Comparison of ENCODE assay signal across 8 cellular contexts in genomic region chr10:93465806-93466675, GRCh38. TPM values are rescaled to one million over a fixed set of nuclear protein-coding genes. Genes with fewer than 3 reads are reported as not detected.
A peak's percentile ranks its signal among the peaks of the same experiment; 100 is the strongest.
DNase-seq lines count a peak whose midpoint lies in the region; ATAC-seq and TF ChIP-seq lines count a peak whose summit lies in the region.

No MANE protein-coding gene starts in this region.

- DNase-seq in A172 (ENCODE audit: low spot score) (peak; percentile 99), adrenal gland (peak; percentile 84 to 95 (median 94)), right atrium auricular region (ENCODE audit: low spot score) (peak; percentile 90), smooth muscle cell of the brain vasculature (ENCODE audit: low read depth, low spot score) (peak; percentile 78)

- TF ChIP-seq CTCF in adrenal gland (IDR thresholded peaks at IDR 0.05) (no peak), right atrium auricular region (IDR thresholded peaks at IDR 0.05) (no peak)

- no peaks in the 10 kb centered on the region for H3K9me3 ChIP-seq in HUES64 (ENCODE audit: insufficient read depth, low read depth, low read length)
- no peaks in the 10 kb centered on the region for H3K9me3 ChIP-seq in adrenal gland (replicated peaks in 1 of 3)
- H3K9me3 ChIP-seq in right atrium auricular region = no peaks in the 10 kb centered on the region

- peak in 1 of 2 donors; percentile 78 for TF ChIP-seq POLR2A in adrenal gland (IDR thresholded peaks at IDR 0.05)

- ATAC-seq in HG03354 (IDR thresholded peaks at IDR 0.05; ENCODE audit: poor library complexity, severe bottlenecking, unreplicated experiment) = no peak
- ATAC-seq in GM21360 (IDR thresholded peaks at IDR 0.05; ENCODE audit: unreplicated experiment) = no peak
- ATAC-seq in GM19463 (IDR thresholded peaks at IDR 0.05; ENCODE audit: unreplicated experiment) = no peak

- WGBS in HUES64 = 78% methylated on average over 8 of the region's 8 CpGs
- 25 to 32% (median 27%) methylated on average over 4 to 8 of the region's 8 CpGs for WGBS in adrenal gland, 4 donors

- H3K27me3 ChIP-seq in HUES64 (ENCODE audit: insufficient read depth, low read length) (no peaks in the 10 kb centered on the region), adrenal gland (no peaks in the 10 kb centered on the region), right atrium auricular region (no peaks in the 10 kb centered on the region)

- no peaks in the 10 kb centered on the region for H3K36me3 ChIP-seq in HUES64 (ENCODE audit: insufficient read depth, low read length)
- no peaks in the 10 kb centered on the region for H3K36me3 ChIP-seq in adrenal gland (replicated peaks in 1 of 2)
- H3K36me3 ChIP-seq in right atrium auricular region = no peaks in the 10 kb centered on the region

- H3K4me3 ChIP-seq in HUES64 (ENCODE audit: low read length) (no peak overlapping the region), adrenal gland (peak overlapping the region in 1 of 4 donors; percentile 3), right atrium auricular region (no peak overlapping the region)

- peaks cover 7% of the 10 kb centered on the region for H3K4me1 ChIP-seq in HUES64 (ENCODE audit: insufficient read depth, low read length)
- H3K4me1 ChIP-seq in adrenal gland (replicated peaks in 1 of 2) = peaks cover 54 to 72% of the 10 kb centered on the region in 2 donors
- peaks cover 0 to 52% of the 10 kb centered on the region in 2 donors for H3K4me1 ChIP-seq in right atrium auricular region

- intact Hi-C loops in adrenal gland (cut with DNase I) = no loop called here

- H3K27ac ChIP-seq in HUES64 (ENCODE audit: low read depth, low read length) (no peak overlapping the region), adrenal gland (peak overlapping the region; percentile 92 to 96 (median 94)), right atrium auricular region (peak overlapping the region; percentile 91 to 98)

- H3K9ac ChIP-seq in HUES64 (ENCODE audit: low read depth, low read length) = 0 out of 2 replicates have a peak overlapping the region, but pooled peaks have one; percentile 36

RNA-seq across cellular contexts. Expression of gene MYOF, which starts 16.1 kb away (rescaled TPM):
- total RNA-seq in A172 (2014; rRNA removed; shearing (Covaris generic)) = 285 and 317 TPM in 2 replicates
- polyA plus RNA-seq in HUES64 (2013, experiment 1 of 2) = 2.8 TPM
- 3.5 TPM for polyA plus RNA-seq in HUES64 (2013, experiment 2 of 2)
- 100 to 1,000 TPM in 1 of 8 donors, 10 to 100 TPM in 7; 36.7 to 119 (median 55.2) TPM for total RNA-seq in adrenal gland
- polyA plus RNA-seq in adrenal gland = 10 to 100 TPM in 2 of 3 donors, 1 to 10 TPM in 1; 9.0 to 22.9 (median 10.8) TPM
- total RNA-seq in right atrium auricular region = 10 to 100 TPM; 13.4 to 14.1 TPM

RNA-seq across cellular contexts. Expression of gene CEP55, which starts 30.4 kb away (rescaled TPM):
- 193 and 250 TPM in 2 replicates for total RNA-seq in A172 (2014; rRNA removed; shearing (Covaris generic))
- polyA plus RNA-seq in HUES64 (2013, experiment 1 of 2) = 19.7 TPM
- 25.0 TPM for polyA plus RNA-seq in HUES64 (2013, experiment 2 of 2)
- 1 to 10 TPM in 5 of 8 donors, under 1 TPM in 3; 0.66 to 2.8 (median 1.2) TPM for total RNA-seq in adrenal gland
- 1 to 10 TPM in 1 of 3 donors, under 1 TPM in 2; 0.32 to 3.2 (median 0.44) TPM for polyA plus RNA-seq in adrenal gland
- total RNA-seq in right atrium auricular region = 1 to 10 TPM in 1 of 2 donors, under 1 TPM in 1; 0.24 to 1.8 TPM

Comparison
In these comparisons a context has a peak if more than half of its experiments do, and no peak if none do; other contexts are left out.
1. RNA of gene CEP55, which starts 30.4 kb away (total RNA-seq): 193 to 250 TPM in A172; 0.24 to 1.8 TPM in right atrium auricular region and 0.66 to 2.8 TPM in adrenal gland; every median in the first group is over 10 times any median in the second.
2. Peak in every context shown above with its lines, with median percentiles within 50 percentile points of each other: DNase-seq.